Comparison of ENCODE assay signal across 15 cellular contexts in the genomic region with DNA sequence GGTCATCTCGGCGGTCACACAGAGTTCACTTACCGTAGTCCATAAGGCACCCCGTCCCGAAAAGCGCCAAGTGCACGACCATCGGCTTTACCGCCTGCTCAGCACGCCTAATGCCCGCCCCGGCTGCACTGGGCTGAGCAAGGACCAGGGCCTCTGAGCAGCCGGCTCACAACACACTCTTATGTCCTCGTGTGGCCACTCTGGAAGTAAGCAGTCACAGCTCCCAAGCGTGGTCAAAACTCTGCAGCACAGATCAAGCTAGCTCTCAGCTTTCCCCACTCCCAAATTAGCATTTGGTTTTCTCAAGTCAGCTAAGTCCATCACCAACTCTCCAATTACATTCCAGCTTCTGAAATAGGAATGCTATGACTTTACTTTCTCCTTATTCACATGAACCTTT. TPM values are rescaled to one million over a fixed set of nuclear protein-coding genes. Genes with fewer than 3 reads are reported as not detected.
DNase-seq lines count a peak whose midpoint lies in the region; FAIRE-seq and TF ChIP-seq lines count a peak whose summit lies in the region.
"Had no signal": no experiment of that assay in that cellular context is flagged by ENCODE, and none has a peak within 500 bp of the region (broad histone marks: within the 10 kb centered on the region; RNA-seq: fewer than 3 reads in every experiment).

No MANE protein-coding gene starts in this region.

- H3K36me3 ChIP-seq in adipocyte (ENCODE audit: control insufficient read depth, insufficient read depth, low read length, severe bottlenecking): peaks cover under 1% of the 10 kb centered on the region
- H3K36me3 ChIP-seq in left ventricle myocardium inferior: no peaks in the 10 kb centered on the region
- H3K36me3 ChIP-seq in skeletal muscle tissue (ENCODE audit: control insufficient read depth in 3 of 3, insufficient read depth in 3 of 3, low read length in 3 of 3): peaks cover 2 to 5% (median 4%) of the 10 kb centered on the region in 3 donors
- H3K36me3 ChIP-seq: colonic mucosa, Peyer's patch had no signal

- H3K9me3 ChIP-seq in adipocyte (ENCODE audit: control insufficient read depth, low read length) (no peaks in the 10 kb centered on the region), left ventricle myocardium inferior (replicated peaks) (no peaks in the 10 kb centered on the region), skeletal muscle tissue (ENCODE audit: control insufficient read depth in 3 of 3, low read length in 3 of 3) (no peaks in the 10 kb centered on the region)
- H3K9me3 ChIP-seq: colonic mucosa, Peyer's patch had no signal

- no peaks in the 10 kb centered on the region for H3K4me1 Mint-ChIP-seq in activated CD4-positive, alpha-beta memory T cell treated with anti-CD3 and anti-CD28 coated beads for 36 hours (ENCODE audit: low read depth)
- H3K4me1 Mint-ChIP-seq: B cell had no signal

- peak; percentile 20 for TF ChIP-seq CTCF in left ventricle myocardium inferior (IDR thresholded peaks at IDR 0.05; ENCODE audit: borderline replicate concordance)
- TF ChIP-seq CTCF in D721Med (IDR thresholded peaks at IDR 0.05; ENCODE audit: insufficient read depth, missing control alignments): no peak
- TF ChIP-seq CTCF in GM10266 (IDR thresholded peaks at IDR 0.05; ENCODE audit: control insufficient read depth, insufficient read depth, low read depth, missing control alignments): no peak

- POLR2A ChIA-PET in activated CD4-positive, alpha-beta memory T cell treated with anti-CD3 and anti-CD28 coated beads for 36 hours (lab: Charles Lee): no interaction called here

- no peaks in the 10 kb centered on the region for H3K9me3 Mint-ChIP-seq in activated CD4-positive, alpha-beta memory T cell treated with anti-CD3 and anti-CD28 coated beads for 36 hours
- H3K9me3 Mint-ChIP-seq: activated naive CD4-positive, alpha-beta T cell treated with anti-CD3 and anti-CD28 coated beads, Interleukin-2, amount 10 ng/mL, durations not matched to agents 7 days and 5 days; immature natural killer cell; natural killer cell had no signal

- CTCF ChIA-PET in activated CD4-positive, alpha-beta memory T cell treated with anti-CD3 and anti-CD28 coated beads for 36 hours (lab: Charles Lee): no interaction called here

- H3K27me3 Mint-ChIP-seq in activated CD4-positive, alpha-beta memory T cell treated with anti-CD3 and anti-CD28 coated beads for 36 hours: no peaks in the 10 kb centered on the region
- H3K27me3 Mint-ChIP-seq: activated naive CD4-positive, alpha-beta T cell treated with anti-CD3 and anti-CD28 coated beads, Interleukin-2, amount 10 ng/mL, durations not matched to agents 7 days and 5 days; B cell had no signal

- H3K27ac ChIP-seq in left ventricle myocardium inferior (replicated peaks) (peak overlapping the region; percentile 59), skeletal muscle tissue (ENCODE audit: low read depth, low read length) (peak overlapping the region; percentile 68)
- H3K27ac ChIP-seq: colonic mucosa, Peyer's patch had no signal

- H3K4me1 ChIP-seq in adipocyte (ENCODE audit: control insufficient read depth, insufficient read depth, low read length): peaks cover 14% of the 10 kb centered on the region
- peaks cover 41% of the 10 kb centered on the region for H3K4me1 ChIP-seq in left ventricle myocardium inferior
- H3K4me1 ChIP-seq in skeletal muscle tissue (ENCODE audit: control insufficient read depth in 3 of 3, insufficient read depth in 3 of 3, low read length in 3 of 3): peaks cover 24 to 43% (median 36%) of the 10 kb centered on the region in 3 donors
- H3K4me1 ChIP-seq: colonic mucosa had no signal

- H3K27me3 ChIP-seq in adipocyte (replicated peaks; ENCODE audit: control insufficient read depth, insufficient read depth, low read length) (no peaks in the 10 kb centered on the region), left ventricle myocardium inferior (ENCODE audit: low read depth) (no peaks in the 10 kb centered on the region), skeletal muscle tissue (ENCODE audit: control insufficient read depth in 3 of 3, insufficient read depth in 3 of 3, low read length in 3 of 3) (no peaks in the 10 kb centered on the region)
- H3K27me3 ChIP-seq: colonic mucosa, Peyer's patch had no signal

- FAIRE-seq in D721Med (lab: Jason Lieb, UNC): no peak

- H3K27ac Mint-ChIP-seq in activated CD4-positive, alpha-beta memory T cell treated with anti-CD3 and anti-CD28 coated beads for 36 hours: no peak overlapping the region
- H3K27ac Mint-ChIP-seq: activated naive CD4-positive, alpha-beta T cell treated with anti-CD3 and anti-CD28 coated beads, Interleukin-2, amount 10 ng/mL, durations not matched to agents 7 days and 5 days; B cell; immature natural killer cell; natural killer cell had no signal

- H3K9ac ChIP-seq in adipocyte (ENCODE audit: low read length): no peak overlapping the region
- peak overlapping the region; percentile 7 to 74 (median 52) for H3K9ac ChIP-seq in skeletal muscle tissue (ENCODE audit: low read depth in 1 of 3, low read length in 3 of 3)

- no peak overlapping the region for H3K4me3 Mint-ChIP-seq in activated CD4-positive, alpha-beta memory T cell treated with anti-CD3 and anti-CD28 coated beads for 36 hours
- H3K4me3 Mint-ChIP-seq: activated naive CD4-positive, alpha-beta T cell treated with anti-CD3 and anti-CD28 coated beads, Interleukin-2, amount 10 ng/mL, durations not matched to agents 7 days and 5 days; B cell; immature natural killer cell; natural killer cell had no signal

- H3K4me3 ChIP-seq in adipocyte (ENCODE audit: low read length) (no peak overlapping the region), left ventricle myocardium inferior (no peak overlapping the region), skeletal muscle tissue (ENCODE audit: low read length in 3 of 3) (peak overlapping the region in 2 of 3 donors; percentile 45)
- H3K4me3 ChIP-seq: colonic mucosa, Peyer's patch had no signal

- DNase-seq in Daoy (ENCODE audit: low read depth) (peak; percentile 25), adipocyte (ENCODE audit: low read depth) (peak; percentile 81), left ventricle myocardium inferior (no peak), D721Med (ENCODE audit: insufficient read length, low spot score) (no peak), nucleus accumbens (lab: John Stamatoyannopoulos, UW) (no peak), GM10266 (ENCODE audit: extremely low spot score) (no peak)
- no peak for DNase-seq in activated CD4-positive, alpha-beta memory T cell treated with anti-CD3 and anti-CD28 coated beads for 36 hours
- DNase-seq: activated naive CD4-positive, alpha-beta T cell treated with anti-CD3 and anti-CD28 coated beads, Interleukin-2, amount 10 ng/mL, durations not matched to agents 7 days and 5 days; colonic mucosa; immature natural killer cell; MV-4-11; natural killer cell; Peyer's patch had no signal

- H3K36me3 Mint-ChIP-seq in activated CD4-positive, alpha-beta memory T cell treated with anti-CD3 and anti-CD28 coated beads for 36 hours: peaks cover 8% of the 10 kb centered on the region
- H3K36me3 Mint-ChIP-seq: natural killer cell had no signal

- intact Hi-C loops in left ventricle myocardium inferior (cut with micrococcal nuclease): no loop called here
- intact Hi-C loops in activated CD4-positive, alpha-beta memory T cell treated with anti-CD3 and anti-CD28 coated beads for 36 hours (cut with micrococcal nuclease): no loop called here

RNA-seq across cellular contexts. Expression of a gene that starts 57.7 kb away (rescaled TPM):
- 103 and 133 TPM in 2 replicates for total RNA-seq in Daoy (2014; rRNA removed; shearing (Covaris generic))
- total RNA-seq in left ventricle myocardium inferior (16.2 TPM), skeletal muscle tissue (42.3 TPM)
- total RNA-seq in activated CD4-positive, alpha-beta memory T cell treated with anti-CD3 and anti-CD28 coated beads for 36 hours: 10 to 100 TPM; 44.4 to 47.8 TPM

Comparison
In these comparisons a context has a peak if more than half of its experiments do, and no peak if none do; other contexts are left out.
1. DNase-seq: peak in Daoy (single experiment) and adipocyte (single experiment); none in left ventricle myocardium inferior (single experiment), D721Med (single experiment), nucleus accumbens (0 of 56), activated CD4-positive, alpha-beta memory T cell treated with anti-CD3 and anti-CD28 coated beads for 36 hours (single experiment) and GM10266 (single experiment).
2. H3K4me3 ChIP-seq: peak in skeletal muscle tissue (2 of 3); none in adipocyte (single experiment) and left ventricle myocardium inferior (single experiment).